Comparison of ENCODE assay signal across 16 cellular contexts in genomic region chr11:110527146-110527545, GRCh38.
A peak's percentile ranks its signal among the peaks of the same experiment; 100 is the strongest.
DNase-seq lines count a peak whose midpoint lies in the region; ATAC-seq lines count a peak whose summit lies in the region.
"Had no signal": no experiment of that assay in that cellular context is flagged by ENCODE, and none has a peak within 500 bp of the region (broad histone marks: within the 10 kb centered on the region; RNA-seq: fewer than 3 reads in every experiment).

No MANE protein-coding gene starts in this region.

- peaks cover 65% of the 10 kb centered on the region for H3K4me1 Mint-ChIP-seq in central memory CD8-positive, alpha-beta T cell
- H3K4me1 Mint-ChIP-seq: H9 had no signal

- peak overlapping the region; percentile 6 for H3K4me3 Mint-ChIP-seq in central memory CD8-positive, alpha-beta T cell
- H3K4me3 Mint-ChIP-seq: H9 had no signal

- in situ Hi-C loops in GM23248 (cut with MboI) (no loop called here), HAP-1 (cut with MboI; ENCODE audit: low sequenced_read_pairs) (no loop called here)

- H3K27me3 Mint-ChIP-seq in central memory CD8-positive, alpha-beta T cell = no peaks in the 10 kb centered on the region

- H3K9me3 Mint-ChIP-seq in central memory CD8-positive, alpha-beta T cell = no peaks in the 10 kb centered on the region

- ATAC-seq in central memory CD8-positive, alpha-beta T cell (replicated peaks; ENCODE audit: extremely low read depth, poor library complexity, severe bottlenecking) = no peak
- ATAC-seq in HG03175 (IDR thresholded peaks at IDR 0.05; ENCODE audit: unreplicated experiment) = no peak
- ATAC-seq: Panc1 had no signal

- H3K27ac Mint-ChIP-seq in central memory CD8-positive, alpha-beta T cell (ENCODE audit: low read depth) = peak overlapping the region; percentile 75

- H3K4me3 ChIP-seq in GM23248 (no peak overlapping the region), HAP-1 (no peak overlapping the region)

- H3K9me3 ChIP-seq in GM23248 (ENCODE audit: low read depth) (no peaks in the 10 kb centered on the region), HAP-1 (no peaks in the 10 kb centered on the region)

- peaks cover 45% of the 10 kb centered on the region for H3K4me1 ChIP-seq in GM23248 (ENCODE audit: insufficient read depth)
- H3K4me1 ChIP-seq in HAP-1 = no peaks in the 10 kb centered on the region

- no peak overlapping the region for H3K4me2 ChIP-seq in GM23248 (ENCODE audit: unreplicated experiment)

- 50 to 68% methylated on average over 1 of the region's 1 CpG for WGBS in GM23248 (ENCODE audit: low coverage in 1 of 2, low lambda C conversion rate in 2 of 2, missing lambda C conversion rate in 2 of 2), 2 experiments

- no peak overlapping the region for H3K27ac ChIP-seq in GM23248
- H3K27ac ChIP-seq: C4-2B had no signal

- DNase-seq in GM23248 (peak; percentile 63), NCI-H526 (lab: John Stamatoyannopoulos, UW) (peak; percentile 56 to 71), myocyte (ENCODE audit: low read depth) (peak; percentile 20), NCI-H774 (lab: John Stamatoyannopoulos, UW) (no peak), LoVo (ENCODE audit: low spot score) (no peak), HAP-1 (ENCODE audit: low spot score in 2 of 2) (no peak)
- DNase-seq in central memory CD8-positive, alpha-beta T cell (ENCODE audit: low spot score in 2 of 2) = no peak
- DNase-seq: COR-L47, H9, NCI-H1436 treated with DMSO at 0.1 percent for 48 hours, NCI-H2081, NCI-H510A, SW 1271 had no signal

- no peak overlapping the region for H3K9ac ChIP-seq in GM23248

- H2AFZ ChIP-seq in GM23248 = no peak overlapping the region

- H3K9me2 ChIP-seq in GM23248 (ENCODE audit: insufficient read depth) = no peaks in the 10 kb centered on the region

- H3K36me3 Mint-ChIP-seq in central memory CD8-positive, alpha-beta T cell (ENCODE audit: insufficient read depth) = no peaks in the 10 kb centered on the region

- no peaks in the 10 kb centered on the region; the same call in 1 of the 2 replicates for H3K27me3 ChIP-seq in GM23248 (replicated peaks; ENCODE audit: insufficient read depth)
- H3K27me3 ChIP-seq in HAP-1 (ENCODE audit: low read depth) = no peaks in the 10 kb centered on the region

- H3K36me3 ChIP-seq in GM23248 (ENCODE audit: low read depth) = no peaks in the 10 kb centered on the region
- H3K36me3 ChIP-seq in HAP-1 (replicated peaks) = no peaks in the 10 kb centered on the region

- no peaks in the 10 kb centered on the region for H3K79me2 ChIP-seq in GM23248 (ENCODE audit: insufficient read depth)

- peaks cover 38% of the 10 kb centered on the region for H3F3A ChIP-seq in GM23248 (ENCODE audit: insufficient read depth)

- H4K20me1 ChIP-seq in GM23248 (ENCODE audit: insufficient read depth) = no peaks in the 10 kb centered on the region

Comparison
In these comparisons a context has a peak if more than half of its experiments do, and no peak if none do; other contexts are left out.
1. DNase-seq: peak in GM23248 (single experiment), NCI-H526 (2 of 2) and myocyte (single experiment); none in central memory CD8-positive, alpha-beta T cell (0 of 2), NCI-H774 (single experiment), LoVo (single experiment) and HAP-1 (0 of 2).